ENCODE assay signal across 8 cellular contexts in genomic region chr11:119742263-119742861, GRCh38. TPM values are rescaled to one million over a fixed set of nuclear protein-coding genes. Genes with fewer than 3 reads are reported as not detected.
DNase-seq lines count a peak whose midpoint lies in the region; ATAC-seq and TF ChIP-seq lines count a peak whose summit lies in the region.

No MANE protein-coding gene starts in this region.

- intact Hi-C loops in esophagus muscularis mucosa (cut with DNase I), result loop anchor here (5.0 kb wide), 1 partner anchor 260 kb away; no protein-coding TSS in a partner anchor

- peaks cover 13% of the 10 kb centered on the region for H3K27me3 ChIP-seq in CD8-positive, alpha-beta memory T cell (ENCODE audit: insufficient read depth, low read length, poor library complexity, severe bottlenecking)
- H3K27me3 ChIP-seq in SK-N-SH (ENCODE audit: insufficient read depth), result no peaks in the 10 kb centered on the region
- H3K27me3 ChIP-seq in esophagus muscularis mucosa, result peaks cover 0 to 71% (median 22%) of the 10 kb centered on the region in 4 donors
- H3K27me3 ChIP-seq in neuron (ENCODE audit: insufficient read depth, low read length), result peaks cover 60% of the 10 kb centered on the region

- H3K36me3 Mint-ChIP-seq in CD8-positive, alpha-beta memory T cell, result peaks cover 0 to 1% (median 0%) of the 10 kb centered on the region in 3 donors

- no peaks in the 10 kb centered on the region for H3F3A ChIP-seq in SK-N-SH (replicated peaks; ENCODE audit: insufficient read depth)

- H3K4me3 Mint-ChIP-seq in CD8-positive, alpha-beta memory T cell, result peak overlapping the region; percentile 21 to 82 (median 63)

- no peak overlapping the region for H2AFZ ChIP-seq in SK-N-SH (ENCODE audit: low read depth)
- peak overlapping the region; percentile 1 for H2AFZ ChIP-seq in neuron (ENCODE audit: low read depth, low read length)

- 35% methylated on average over 22 of the region's 38 CpGs for WGBS in SK-N-SH (ENCODE audit: low lambda C conversion rate)
- WGBS in esophagus muscularis mucosa, result 0% methylated on average over 7 of the region's 38 CpGs

- H3K4me1 ChIP-seq in CD8-positive, alpha-beta memory T cell (ENCODE audit: insufficient read depth, low read length), result no peaks in the 10 kb centered on the region
- H3K4me1 ChIP-seq in SK-N-SH (ENCODE audit: control insufficient read depth in 1 of 2, insufficient read depth in 2 of 2, low read depth in 1 of 2, low read length in 1 of 2), result peaks cover 0 to 44% of the 10 kb centered on the region in 2 experiments; a peak in 2 of 4 replicates
- peaks cover 7 to 23% (median 22%) of the 10 kb centered on the region in 4 donors for H3K4me1 ChIP-seq in esophagus muscularis mucosa
- H3K4me1 ChIP-seq in neuron (ENCODE audit: insufficient read depth, low read length), result peaks cover 7% of the 10 kb centered on the region

- peaks cover 46 to 76% of the 10 kb centered on the region in 2 donors for H3K27me3 Mint-ChIP-seq in CD8-positive, alpha-beta memory T cell

- no peaks in the 10 kb centered on the region for H3K9me3 Mint-ChIP-seq in CD8-positive, alpha-beta memory T cell

- H3K4me3 ChIP-seq in CD8-positive, alpha-beta memory T cell (ENCODE audit: low read length), result no peak overlapping the region
- H3K4me3 ChIP-seq in SK-N-SH (ENCODE audit: low read depth in 2 of 2, low read length in 1 of 2) (peak overlapping the region in 1 of 2 experiments; percentile 10; a peak in 1 of 4 replicates), esophagus muscularis mucosa (peak overlapping the region; percentile 32 to 45 (median 37)), neuron (ENCODE audit: low read length) (peak overlapping the region; percentile 29)

- H3K9me3 ChIP-seq in CD8-positive, alpha-beta memory T cell (ENCODE audit: low read length), result no peaks in the 10 kb centered on the region
- no peaks in the 10 kb centered on the region for H3K9me3 ChIP-seq in SK-N-SH
- no peaks in the 10 kb centered on the region for H3K9me3 ChIP-seq in esophagus muscularis mucosa
- no peaks in the 10 kb centered on the region for H3K9me3 ChIP-seq in neuron (ENCODE audit: low read length)

- TF ChIP-seq RAD21 in SK-N-SH (IDR thresholded peaks at IDR 0.05; ENCODE audit: low read length), result 0 out of 2 replicates have a peak, but pooled peaks have one; percentile 3

- H3K4me1 Mint-ChIP-seq in CD8-positive, alpha-beta memory T cell, result peaks cover 6 to 16% (median 12%) of the 10 kb centered on the region in 3 donors

- no peak overlapping the region for H3K4me2 ChIP-seq in SK-N-SH

- no peaks in the 10 kb centered on the region for H3K36me3 ChIP-seq in CD8-positive, alpha-beta memory T cell (ENCODE audit: insufficient read depth, low read length)
- no peaks in the 10 kb centered on the region for H3K36me3 ChIP-seq in SK-N-SH (replicated peaks in 1 of 2; ENCODE audit: control insufficient read depth in 1 of 2, insufficient read depth in 2 of 2, low read length in 1 of 2)
- no peaks in the 10 kb centered on the region for H3K36me3 ChIP-seq in esophagus muscularis mucosa
- H3K36me3 ChIP-seq in neuron (ENCODE audit: insufficient read depth, low read length), result no peaks in the 10 kb centered on the region

- H3K9ac ChIP-seq in SK-N-SH, result no peak overlapping the region

- no peaks in the 10 kb centered on the region for H4K20me1 ChIP-seq in SK-N-SH (ENCODE audit: insufficient read depth)

- TF ChIP-seq EP300 in SK-N-SH (IDR thresholded peaks at IDR 0.05; ENCODE audit: borderline replicate concordance in 1 of 2, low read depth in 1 of 2, low read length in 1 of 2), result no peak
- no peak for TF ChIP-seq EP300 in esophagus muscularis mucosa (IDR thresholded peaks at IDR 0.05)

- POLR2A ChIA-PET in CD8-positive, alpha-beta memory T cell (lab: Charles Lee), result no interaction called here
- POLR2A ChIA-PET in SK-N-SH (lab: Yijun Ruan, JAX), result interaction anchor here (0.6 to 2.0 kb wide), 5 partner anchors 13 to 165 kb away, joined by 3 to 6 read pairs (median 4); partner anchors contain the start of gene NECTIN1

- H3K79me2 ChIP-seq in SK-N-SH (ENCODE audit: insufficient read depth), result no peaks in the 10 kb centered on the region

- H3K9me2 ChIP-seq in SK-N-SH, result no peaks in the 10 kb centered on the region

- CTCF ChIA-PET in CD8-positive, alpha-beta memory T cell (lab: Charles Lee), result interaction anchor here (1.2 to 2.0 kb wide), 2 partner anchors 10 to 13 kb away, joined by 3 to 13 read pairs; partner anchors contain the start of gene NECTIN1
- CTCF ChIA-PET in SK-N-SH (lab: Yijun Ruan, JAX), result interaction anchor here (0.8 to 2.6 kb wide), 10 partner anchors 9 to 368 kb away, joined by 3 to 10 read pairs (median 4); partner anchors contain the start of gene NECTIN1

- no peak overlapping the region for H3K27ac ChIP-seq in CD8-positive, alpha-beta memory T cell (ENCODE audit: low read depth, low read length)
- H3K27ac ChIP-seq in SK-N-SH (ENCODE audit: low read depth in 2 of 2, low read length in 1 of 2) (peak overlapping the region in 1 of 2 experiments; percentile 71; a peak in 2 of 4 replicates), esophagus muscularis mucosa (replicated peaks in 1 of 4) (no peak overlapping the region)

- DNase-seq in CD8-positive, alpha-beta memory T cell, result peak in 2 of 5 donors; percentile 10 to 17
- DNase-seq in SK-N-SH (peak; percentile 89), esophagus muscularis mucosa (ENCODE audit: extremely low spot score) (no peak), GM20000 (ENCODE audit: low spot score) (no peak)
- DNase-seq in activated CD4-positive, CD25-positive, alpha-beta regulatory T cell treated with anti-CD3 and anti-CD28 coated beads, Interleukin-2, amount 50 U/mL, for 72 hours, result no peak

- no peak for TF ChIP-seq POLR2A in esophagus muscularis mucosa (IDR thresholded peaks at IDR 0.05; ENCODE audit: low read depth)

- H3K27ac Mint-ChIP-seq in CD8-positive, alpha-beta memory T cell, result peak overlapping the region in 1 of 8 donors; percentile 55

- TF ChIP-seq CTCF in SK-N-SH (IDR thresholded peaks at IDR 0.05), result no peak
- no peak for TF ChIP-seq CTCF in esophagus muscularis mucosa (IDR thresholded peaks at IDR 0.05)
- no peak for TF ChIP-seq CTCF in GM20000 (IDR thresholded peaks at IDR 0.05; ENCODE audit: extremely low read depth, missing control alignments)

- ATAC-seq in GM21786 (IDR thresholded peaks at IDR 0.05; ENCODE audit: unreplicated experiment) (no peak), GM21423 (IDR thresholded peaks at IDR 0.05; ENCODE audit: unreplicated experiment) (no peak)

TF ChIP-seq in SK-N-SH, 30 proteins besides CTCF, POLR2A, EP300 and RAD21:
- TF ChIP-seq MXI1 (IDR thresholded peaks at IDR 0.05; ENCODE audit: low read depth, low read length) (0 out of 2 replicates have a peak, but pooled peaks have one; percentile 34), GATA2 (CRISPR knock-in tag; IDR thresholded peaks at IDR 0.05) (peak; percentile 76), MEF2A (IDR thresholded peaks at IDR 0.05; ENCODE audit: borderline replicate concordance, low read depth) (no peak), CHD2 (IDR thresholded peaks at IDR 0.05; ENCODE audit: low read length, partially characterized antibody) (peak; percentile 23)

RNA-seq across cellular contexts. Expression of gene NECTIN1, which starts 13.4 kb away (rescaled TPM):
- total RNA-seq in CD8-positive, alpha-beta memory T cell, result 1 to 10 TPM; 3.0 to 3.8 TPM
- polyA plus RNA-seq in CD8-positive, alpha-beta memory T cell, result 0.35 TPM
- 6.7 and 9.1 TPM in 2 replicates for polyA plus RNA-seq in SK-N-SH (2012; rRNA removed)
- polyA plus RNA-seq in SK-N-SH (2012; cell fraction: cytosol; rRNA removed), result 3.9 and 7.4 TPM in 2 replicates
- 10.8 and 12.7 TPM in 2 replicates for polyA plus RNA-seq in SK-N-SH (2012; cell fraction: nucleus; rRNA removed)
- total RNA-seq in esophagus muscularis mucosa, result 1 to 10 TPM; 1.7 to 4.0 (median 2.5) TPM
